30 cellular contexts compared by ENCODE assay signal in genomic region chr5:111580956-111581355, GRCh38.
DNase-seq lines count a peak whose midpoint lies in the region; ATAC-seq and TF ChIP-seq lines count a peak whose summit lies in the region.
"Had no signal": no experiment of that assay in that cellular context is flagged by ENCODE, and none has a peak within 500 bp of the region (broad histone marks: within the 10 kb centered on the region; RNA-seq: fewer than 3 reads in every experiment).

No MANE protein-coding gene starts in this region.

- intact Hi-C loops in IMR-90 (cut with micrococcal nuclease) = no loop called here
- intact Hi-C loops in left colon (cut with DNase I, micrococcal nuclease) = no loop called here
- intact Hi-C loops in prostate gland (cut with DNase I) = no loop called here

- H3K56ac ChIP-seq in IMR-90 (ENCODE audit: extremely low read depth, insufficient read depth, low read length) = no peak overlapping the region

- H3K4me1 ChIP-seq in IMR-90 (ENCODE audit: control insufficient read depth, insufficient read depth, low read length) (peaks cover 11% of the 10 kb centered on the region; the same call in 1 of the 2 replicates), prostate gland (replicated peaks) (no peaks in the 10 kb centered on the region)
- H3K4me1 ChIP-seq in effector memory CD4-positive, alpha-beta T cell (ENCODE audit: control insufficient read depth, insufficient read depth, low read length, poor library complexity, severe bottlenecking) = no peaks in the 10 kb centered on the region
- H3K4me1 ChIP-seq: breast epithelium, sigmoid colon, transverse colon had no signal

- H3K4me3 ChIP-seq in IMR-90 (ENCODE audit: insufficient read depth, low read depth, low read length) = no peak overlapping the region
- no peak overlapping the region for H3K4me3 ChIP-seq in cardiac fibroblast (replicated peaks in 1 of 2; ENCODE audit: low read depth in 2 of 2, low read length in 2 of 2)
- H3K4me3 ChIP-seq in prostate gland = no peak overlapping the region
- no peak overlapping the region for H3K4me3 ChIP-seq in effector memory CD4-positive, alpha-beta T cell (ENCODE audit: insufficient read depth, low read depth, low read length, poor library complexity, severe bottlenecking)
- H3K4me3 ChIP-seq: breast epithelium, K562, sigmoid colon, transverse colon had no signal

- H3K27ac ChIP-seq in IMR-90 (ENCODE audit: insufficient read depth, low read length) (no peak overlapping the region), prostate gland (no peak overlapping the region)
- H3K27ac ChIP-seq in effector memory CD4-positive, alpha-beta T cell (ENCODE audit: insufficient read depth, low read length, poor library complexity, severe bottlenecking) = no peak overlapping the region
- H3K27ac ChIP-seq: breast epithelium, sigmoid colon, transverse colon had no signal

- no peak overlapping the region for H4K91ac ChIP-seq in IMR-90 (ENCODE audit: insufficient read depth, low read depth, low read length)

- H2BK120ac ChIP-seq in IMR-90 (ENCODE audit: low read depth, low read length) = no peak overlapping the region

- peak overlapping the region; percentile 40; the same call in 1 of the 2 replicates for H4K5ac ChIP-seq in IMR-90 (ENCODE audit: low read depth, low read length)

- H3K4me2 ChIP-seq in IMR-90 (ENCODE audit: low read depth, low read length) = no peak overlapping the region

- H3K23ac ChIP-seq in IMR-90 (ENCODE audit: low read depth, low read length) = no peak overlapping the region

- H3K9me1 ChIP-seq in IMR-90 (ENCODE audit: insufficient read depth, low read length) = no peaks in the 10 kb centered on the region

- no TSS peak for BruUV-seq in IMR-90 (replicated peaks; lab: Mats Ljungman, UMichigan)

- no peak overlapping the region for H3K27ac Mint-ChIP-seq in T-helper 17 cell
- H3K27ac Mint-ChIP-seq: activated CD4-positive, alpha-beta memory T cell treated with anti-CD3 and anti-CD28 coated beads, Interleukin-2, amount 10 ng/mL, durations not matched to agents 7 days and 5 days; activated naive CD4-positive, alpha-beta T cell treated with anti-CD3 and anti-CD28 coated beads for 36 hours; activated T-helper 1 cell treated with anti-CD3 and anti-CD28 coated beads, Interleukin-12 subunit alpha, Interleukin-12 subunit beta, Interleukin-2, Interleukin-4 antibody, amounts not matched to agents 30 ng/mL and 10 ng/mL and 1 ng/mL, durations not matched to agents 14 hours and 24 hours and 36 hours; CD4-positive, alpha-beta memory T cell; memory B cell; T-helper 2 cell treated with Interferon-gamma antibody and Interleukin-4, amounts not matched to agents 5 μg/mL and 100 μg/mL, for 36 hours had no signal

- no peak overlapping the region for H2BK5ac ChIP-seq in IMR-90 (ENCODE audit: low read depth, low read length, poor library complexity, severe bottlenecking)

- peaks cover 27% of the 10 kb centered on the region for H3K27me3 Mint-ChIP-seq in T-helper 17 cell

- no peak overlapping the region for H4K8ac ChIP-seq in IMR-90 (ENCODE audit: low read depth in 2 of 2, low read length in 2 of 2)

- no peak overlapping the region; the same call in 1 of the 2 replicates for H2BK20ac ChIP-seq in IMR-90 (ENCODE audit: low read depth, low read length)

- no peak overlapping the region for H2AK9ac ChIP-seq in IMR-90 (replicated peaks; ENCODE audit: low read depth, low read length, poor library complexity)

- H3K27me3 ChIP-seq in IMR-90 (ENCODE audit: control insufficient read depth, insufficient read depth, low read length) (no peaks in the 10 kb centered on the region), prostate gland (replicated peaks; ENCODE audit: insufficient read depth) (no peaks in the 10 kb centered on the region)
- no peaks in the 10 kb centered on the region for H3K27me3 ChIP-seq in effector memory CD4-positive, alpha-beta T cell (replicated peaks; ENCODE audit: control insufficient read depth, insufficient read depth, low read length, poor library complexity, severe bottlenecking)
- H3K27me3 ChIP-seq: breast epithelium, sigmoid colon, transverse colon had no signal

- no peaks in the 10 kb centered on the region for H3K79me1 ChIP-seq in IMR-90 (ENCODE audit: low read depth in 1 of 2, low read length in 2 of 2)

- H3K14ac ChIP-seq in IMR-90 (replicated peaks; ENCODE audit: low read depth, low read length) = no peak overlapping the region

- POLR2A ChIA-PET in IMR-90 (lab: Charles Lee; ENCODE audit: unreplicated experiment) = no interaction called here

- in situ Hi-C loops in IMR-90 (cut with MboI; ENCODE audit: low sequenced_read_pairs) = no loop called here

- H3K4me3 Mint-ChIP-seq in T-helper 17 cell = no peak overlapping the region
- H3K4me3 Mint-ChIP-seq: activated CD4-positive, alpha-beta memory T cell treated with anti-CD3 and anti-CD28 coated beads, Interleukin-2, amount 10 ng/mL, durations not matched to agents 7 days and 5 days; activated naive CD4-positive, alpha-beta T cell treated with anti-CD3 and anti-CD28 coated beads for 36 hours; activated T-helper 1 cell treated with anti-CD3 and anti-CD28 coated beads, Interleukin-12 subunit alpha, Interleukin-12 subunit beta, Interleukin-2, Interleukin-4 antibody, amounts not matched to agents 30 ng/mL and 10 ng/mL and 1 ng/mL, durations not matched to agents 14 hours and 24 hours and 36 hours; CD4-positive, alpha-beta memory T cell; memory B cell; T-helper 2 cell treated with Interferon-gamma antibody and Interleukin-4, amounts not matched to agents 5 μg/mL and 100 μg/mL, for 36 hours had no signal

- TF ChIP-seq CTCF in IMR-90 (conservative IDR thresholded peaks at IDR 0.05; ENCODE audit: low read depth, low read length) (no peak), cardiac fibroblast (IDR thresholded peaks at IDR 0.05; ENCODE audit: low read depth, low read length) (no peak), prostate gland (IDR thresholded peaks at IDR 0.05) (no peak), omental fat pad (IDR thresholded peaks at IDR 0.05) (no peak)

- ATAC-seq in IMR-90 (ENCODE audit: low read depth) (no peak), left colon (peak; percentile 30), T-helper 17 cell (no peak), omental fat pad (ENCODE audit: low FRiP score) (no peak)
- ATAC-seq: K562, Panc1 had no signal

- H3K18ac ChIP-seq in IMR-90 (ENCODE audit: low read depth, low read length) = peak overlapping the region; percentile 74; the same call in 1 of the 2 replicates

- CTCF ChIA-PET in IMR-90 (lab: Yijun Ruan, JAX) = no interaction called here

- H3K4ac ChIP-seq in IMR-90 (ENCODE audit: low read depth, low read length) = no peak overlapping the region

- no peaks in the 10 kb centered on the region for H3K36me3 ChIP-seq in IMR-90 (ENCODE audit: control insufficient read depth, insufficient read depth, low read length)
- no peaks in the 10 kb centered on the region for H3K36me3 ChIP-seq in prostate gland
- no peaks in the 10 kb centered on the region for H3K36me3 ChIP-seq in effector memory CD4-positive, alpha-beta T cell (ENCODE audit: control insufficient read depth, insufficient read depth, low read length)
- H3K36me3 ChIP-seq: breast epithelium, sigmoid colon, transverse colon had no signal

- H2BK15ac ChIP-seq in IMR-90 (ENCODE audit: low read depth, low read length) = no peak overlapping the region

- H4K20me1 ChIP-seq in IMR-90 (ENCODE audit: insufficient read depth, low read length) = no peaks in the 10 kb centered on the region

- H3K36me3 Mint-ChIP-seq in T-helper 17 cell (ENCODE audit: low read depth) = peaks cover 6% of the 10 kb centered on the region
- H3K36me3 Mint-ChIP-seq: CD4-positive, alpha-beta memory T cell had no signal

- dilution Hi-C loops in IMR-90 (cut with HindIII; ENCODE audit: low sequenced_read_pairs, unreplicated experiment) = no loop called here

- no peak overlapping the region for H2AK5ac ChIP-seq in IMR-90 (ENCODE audit: low read depth, low read length)

- no peak overlapping the region for H2AFZ ChIP-seq in IMR-90 (replicated peaks; ENCODE audit: low read length, poor library complexity)

- peak; percentile 77 for DNase-seq in CD1c-positive myeloid dendritic cell (ENCODE audit: extremely low spot score)
- no peak for DNase-seq in IMR-90
- peak; percentile 30 to 55 for DNase-seq in cardiac fibroblast (ENCODE audit: low read depth in 2 of 2)
- no peak for DNase-seq in left colon
- no peak for DNase-seq in T-helper 17 cell
- DNase-seq in prostate gland (ENCODE audit: low spot score) = no peak
- DNase-seq in effector memory CD4-positive, alpha-beta T cell = no peak
- no peak for DNase-seq in omental fat pad (ENCODE audit: low spot score)
- DNase-seq: activated CD4-positive, alpha-beta memory T cell treated with anti-CD3 and anti-CD28 coated beads, Interleukin-2, amount 10 ng/mL, durations not matched to agents 7 days and 5 days; activated CD4-positive, alpha-beta T cell treated with anti-CD3 and anti-CD28 coated beads for 1 hour; activated CD8-positive, alpha-beta memory T cell treated with anti-CD3 and anti-CD28 coated beads, Interleukin-2, amount 50 U/mL, for 4 hours; activated naive CD4-positive, alpha-beta T cell treated with anti-CD3 and anti-CD28 coated beads for 36 hours; CD4-positive, alpha-beta memory T cell; DND-41; head of caudate nucleus; NCI-H1417; NCI-H2081; NCI-H226; NCI-H526 treated with DMSO at 0.1 percent for 48 hours; NK-92 treated with Interleukin-12 subunit alpha and Interleukin-12 subunit beta, amount 100 ng/mL, for 24 hours; SIG-M5; sigmoid colon; stimulated activated CD4-positive, alpha-beta T cell treated with anti-CD3 and anti-CD28 coated beads, Interleukin-4, amount 100 ng/mL, for 1 hour; transverse colon had no signal

- no peak overlapping the region for H3K9ac ChIP-seq in IMR-90 (ENCODE audit: low read depth, low read length)

- TF ChIP-seq RAD21 in IMR-90 (IDR thresholded peaks at IDR 0.05; ENCODE audit: low read length) = no peak

- H3K4me1 Mint-ChIP-seq in T-helper 17 cell = no peaks in the 10 kb centered on the region
- H3K4me1 Mint-ChIP-seq: activated CD4-positive, alpha-beta memory T cell treated with anti-CD3 and anti-CD28 coated beads, Interleukin-2, amount 10 ng/mL, durations not matched to agents 7 days and 5 days; CD4-positive, alpha-beta memory T cell; memory B cell had no signal

- TF ChIP-seq POLR2A in IMR-90 (IDR thresholded peaks at IDR 0.05; ENCODE audit: low read depth, low read length) = no peak
- TF ChIP-seq POLR2A in prostate gland (IDR thresholded peaks at IDR 0.05) = no peak

- H3K9me3 ChIP-seq in IMR-90 (ENCODE audit: control insufficient read depth, insufficient read depth, low read length) (no peaks in the 10 kb centered on the region), T-helper 17 cell (ENCODE audit: control insufficient read depth, low read length, poor library complexity, severe bottlenecking) (no peaks in the 10 kb centered on the region), prostate gland (no peaks in the 10 kb centered on the region)
- H3K9me3 ChIP-seq in effector memory CD4-positive, alpha-beta T cell (ENCODE audit: control insufficient read depth, low read length) = no peaks in the 10 kb centered on the region
- H3K9me3 ChIP-seq: breast epithelium, sigmoid colon, transverse colon had no signal

TF ChIP-seq in IMR-90, 13 proteins besides CTCF, POLR2A, EP300 and RAD21 (continues in another document):
- TF ChIP-seq RFX5 (IDR thresholded peaks at IDR 0.05; ENCODE audit: low read depth, low read length) (no peak), MAFK (IDR thresholded peaks at IDR 0.05; ENCODE audit: low read depth, low read length) (no peak)

Comparison
In these comparisons a context has a peak if more than half of its experiments do, and no peak if none do; other contexts are left out.
1. DNase-seq: peak in CD1c-positive myeloid dendritic cell (single experiment) and cardiac fibroblast (2 of 2); none in IMR-90 (single experiment), left colon (0 of 2), T-helper 17 cell (0 of 3), prostate gland (single experiment), effector memory CD4-positive, alpha-beta T cell (0 of 3) and omental fat pad (single experiment).